In the genomic region with DNA sequence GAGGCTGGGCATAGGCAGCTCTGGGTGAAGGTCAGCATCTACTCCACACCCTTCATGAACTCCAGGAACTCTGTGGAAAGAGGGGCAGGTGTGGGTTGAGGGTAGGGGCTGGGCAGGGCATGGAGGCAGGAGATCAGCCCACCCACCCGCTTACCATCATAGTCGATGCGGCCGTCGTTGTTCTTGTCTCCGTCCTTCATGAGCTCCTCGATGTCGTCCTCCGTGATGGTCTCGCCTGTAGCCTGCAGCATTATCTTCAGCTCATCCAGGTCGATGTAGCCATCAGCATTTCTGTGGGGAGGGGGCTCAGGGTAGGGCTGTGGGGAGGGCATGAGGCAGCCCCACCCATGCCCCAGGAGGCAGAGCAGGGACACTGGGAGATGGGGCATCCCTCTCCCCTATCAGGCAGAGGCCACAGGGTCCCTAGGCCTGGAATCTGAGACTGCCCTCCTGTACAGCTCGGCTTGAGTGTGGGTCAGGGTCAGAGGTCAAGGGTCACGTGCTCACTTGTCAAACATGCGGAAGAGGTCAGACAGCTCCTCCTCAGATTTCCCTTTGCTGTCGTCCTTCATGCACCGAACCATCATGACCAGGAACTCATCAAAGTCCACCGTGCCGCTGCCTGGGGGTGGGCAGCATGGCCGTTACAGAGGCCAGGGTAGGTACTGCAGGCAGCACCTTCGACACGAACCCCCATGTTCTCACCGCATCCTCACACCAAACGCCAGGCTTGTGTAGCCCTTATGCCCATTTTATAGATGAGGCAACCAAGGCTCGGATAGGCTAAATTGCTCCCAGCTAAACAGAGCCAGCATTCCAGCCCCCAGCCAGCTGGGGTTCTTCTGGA, we compare ENCODE assay signal across 22 cellular contexts. TPM values are rescaled to one million over a fixed set of nuclear protein-coding genes. Genes with fewer than 3 reads are reported as not detected.
DNase-seq lines count a peak whose midpoint lies in the region; ATAC-seq and TF ChIP-seq lines count a peak whose summit lies in the region.
"Had no signal": no experiment of that assay in that cellular context is flagged by ENCODE, and none has a peak within 500 bp of the region (broad histone marks: within the 10 kb centered on the region; RNA-seq: fewer than 3 reads in every experiment).

No MANE protein-coding gene starts in this region.

- H3K9me3 ChIP-seq in heart right ventricle (no peaks in the 10 kb centered on the region), psoas muscle (no peaks in the 10 kb centered on the region)
- H3K9me3 ChIP-seq: adrenal gland had no signal

- no peak overlapping the region for H3K27ac Mint-ChIP-seq in activated T-helper 2 cell treated with anti-CD3 and anti-CD28 coated beads, Interferon-gamma antibody, Interleukin-2, Interleukin-4, amounts not matched to agents 10 μg/mL and 5 μg/mL and 100 μg/mL, durations not matched to agents 14 hours and 24 hours and 36 hours
- H3K27ac Mint-ChIP-seq: T-helper 1 cell treated with Interleukin-12 subunit alpha and Interleukin-12 subunit beta and Interleukin-4 antibody, amounts not matched to agents 30 μg/mL and 1 μg/mL, for 36 hours had no signal

- POLR2A ChIA-PET in RWPE1 (lab: Yijun Ruan, JAX; ENCODE audit: low non-redundant PET): no interaction called here

- H3K27me3 ChIP-seq in heart right ventricle: no peaks in the 10 kb centered on the region
- no peaks in the 10 kb centered on the region for H3K27me3 ChIP-seq in psoas muscle (ENCODE audit: insufficient read depth in 3 of 3, low read length in 2 of 3)
- H3K27me3 ChIP-seq: adrenal gland, hepatocyte had no signal

- no peaks in the 10 kb centered on the region for H3K27me3 Mint-ChIP-seq in activated T-helper 2 cell treated with anti-CD3 and anti-CD28 coated beads, Interferon-gamma antibody, Interleukin-2, Interleukin-4, amounts not matched to agents 10 μg/mL and 5 μg/mL and 100 μg/mL, durations not matched to agents 14 hours and 24 hours and 36 hours (ENCODE audit: low read depth)

- peaks cover 22% of the 10 kb centered on the region for H3K4me1 Mint-ChIP-seq in activated T-helper 2 cell treated with anti-CD3 and anti-CD28 coated beads, Interferon-gamma antibody, Interleukin-2, Interleukin-4, amounts not matched to agents 10 μg/mL and 5 μg/mL and 100 μg/mL, durations not matched to agents 14 hours and 24 hours and 36 hours (ENCODE audit: low read depth)

- H3K27ac ChIP-seq in RWPE1 (peak overlapping the region; percentile 77; the same call in 1 of the 2 replicates), heart right ventricle (peak overlapping the region; percentile 31 to 99 (median 91)), psoas muscle (peak overlapping the region; percentile 90)
- H3K27ac ChIP-seq: hepatocyte had no signal

- H3K9me3 Mint-ChIP-seq in activated T-helper 2 cell treated with anti-CD3 and anti-CD28 coated beads, Interferon-gamma antibody, Interleukin-2, Interleukin-4, amounts not matched to agents 10 μg/mL and 5 μg/mL and 100 μg/mL, durations not matched to agents 14 hours and 24 hours and 36 hours: no peaks in the 10 kb centered on the region
- H3K9me3 Mint-ChIP-seq: T-helper 1 cell treated with Interleukin-12 subunit alpha and Interleukin-12 subunit beta and Interleukin-4 antibody, amounts not matched to agents 30 μg/mL and 1 μg/mL, for 36 hours had no signal

- peaks cover 18 to 55% (median 27%) of the 10 kb centered on the region in 9 donors for H3K4me1 ChIP-seq in heart right ventricle
- H3K4me1 ChIP-seq in psoas muscle: peaks cover 37% of the 10 kb centered on the region

- DNase-seq in GM12865 (ENCODE audit: low read depth): no peak
- DNase-seq in RWPE1 (ENCODE audit: low spot score): no peak
- no peak for DNase-seq in heart right ventricle
- no peak for DNase-seq in psoas muscle
- DNase-seq in NCI-H2171 treated with DMSO at 0.1 percent for 48 hours (lab: John Stamatoyannopoulos, UW): no peak
- no peak for DNase-seq in head of caudate nucleus
- DNase-seq in activated T-helper 2 cell treated with anti-CD3 and anti-CD28 coated beads, Interferon-gamma antibody, Interleukin-2, Interleukin-4, amounts not matched to agents 10 μg/mL and 5 μg/mL and 100 μg/mL, durations not matched to agents 14 hours and 24 hours and 36 hours (ENCODE audit: low spot score): no peak
- DNase-seq: activated CD4-positive, CD25-positive, alpha-beta regulatory T cell; activated CD8-positive, alpha-beta memory T cell treated with anti-CD3 and anti-CD28 coated beads for 24 hours; adrenal gland; central memory CD4-positive, alpha-beta T cell; COR-L47; effector CD4-positive, alpha-beta T cell; EL; Karpas-422; NCI-H1092 treated with DMSO at 0.1 percent for 48 hours; stimulated activated CD8-positive, alpha-beta memory T cell treated with anti-CD3 and anti-CD28 coated beads, Interleukin-4, amount 100 ng/mL, for 48 hours; substantia nigra had no signal

- no peak overlapping the region for H3K4me3 Mint-ChIP-seq in activated T-helper 2 cell treated with anti-CD3 and anti-CD28 coated beads, Interferon-gamma antibody, Interleukin-2, Interleukin-4, amounts not matched to agents 10 μg/mL and 5 μg/mL and 100 μg/mL, durations not matched to agents 14 hours and 24 hours and 36 hours (ENCODE audit: low read depth)
- H3K4me3 Mint-ChIP-seq: T-helper 1 cell treated with Interleukin-12 subunit alpha and Interleukin-12 subunit beta and Interleukin-4 antibody, amounts not matched to agents 30 μg/mL and 1 μg/mL, for 36 hours had no signal

- no peaks in the 10 kb centered on the region for H3K36me3 Mint-ChIP-seq in activated T-helper 2 cell treated with anti-CD3 and anti-CD28 coated beads, Interferon-gamma antibody, Interleukin-2, Interleukin-4, amounts not matched to agents 10 μg/mL and 5 μg/mL and 100 μg/mL, durations not matched to agents 14 hours and 24 hours and 36 hours (ENCODE audit: low read depth)

- H3K4me3 ChIP-seq in GM12865 (ENCODE audit: low read depth, low read length): no peak overlapping the region
- H3K4me3 ChIP-seq in heart right ventricle: peak overlapping the region; percentile 20 to 93 (median 58)
- peak overlapping the region; percentile 73 for H3K4me3 ChIP-seq in psoas muscle
- H3K4me3 ChIP-seq: adrenal gland, hepatocyte, smooth muscle cell had no signal

- TF ChIP-seq CTCF in GM12865 (IDR thresholded peaks at IDR 0.05; ENCODE audit: insufficient read depth, low read depth, low read length, missing control alignments): peak; percentile 22
- no peak for TF ChIP-seq CTCF in RWPE1 (conservative IDR thresholded peaks at IDR 0.05; ENCODE audit: low read depth)
- TF ChIP-seq CTCF in heart right ventricle (IDR thresholded peaks at IDR 0.05): peak in 5 of 9 donors; percentile 6 to 36 (median 11)
- no peak for TF ChIP-seq CTCF in psoas muscle (IDR thresholded peaks at IDR 0.05)

- CTCF ChIA-PET in RWPE1 (lab: Yijun Ruan, JAX): no interaction called here

- H3K36me3 ChIP-seq in heart right ventricle (peaks cover 0 to 17% (median 0%) of the 10 kb centered on the region in 9 donors), psoas muscle (ENCODE audit: insufficient read depth in 1 of 2, low read depth in 1 of 2) (no peaks in the 10 kb centered on the region)
- H3K36me3 ChIP-seq: adrenal gland had no signal

- intact Hi-C loops in heart right ventricle (cut with DNase I) (loop anchor here in 3 of 10 donors (10.0 kb wide), 2 partner anchors 217 to 233 kb away; a partner anchor contains a TSS), psoas muscle (cut with DNase I) (no loop called here), head of caudate nucleus (cut with DNase I) (no loop called here)
- intact Hi-C loops in activated T-helper 2 cell treated with anti-CD3 and anti-CD28 coated beads, Interferon-gamma antibody, Interleukin-2, Interleukin-4, amounts not matched to agents 10 μg/mL and 5 μg/mL and 100 μg/mL, durations not matched to agents 14 hours and 24 hours and 36 hours (cut with micrococcal nuclease): loop anchor here (10.0 kb wide), 1 partner anchor 233 kb away; a partner anchor contains a TSS

- 44 to 69% methylated on average over 24 of the region's 24 CpGs for WGBS in heart right ventricle, 2 donors
- WGBS in psoas muscle, 3 donors: 60 to 70% (median 64%) methylated on average over 24 of the region's 24 CpGs

- no peak for ATAC-seq in heart right ventricle
- ATAC-seq in psoas muscle: no peak
- no peak for ATAC-seq in GM19351 (IDR thresholded peaks at IDR 0.05; ENCODE audit: unreplicated experiment)

RNA-seq across cellular contexts. Expression of a gene that starts 2.4 kb away (rescaled TPM):
- total RNA-seq in heart right ventricle: 1,000 to 10,000 TPM; 6,035 to 9,296 (median 8,226) TPM
- over 10,000 TPM in 1 of 2 donors, 1,000 to 10,000 TPM in 1; 9,937 to 18,066 TPM for polyA plus RNA-seq in heart right ventricle
- total RNA-seq in psoas muscle: 1,000 to 10,000 TPM; 5,645 to 6,422 (median 6,257) TPM
- 1,000 to 10,000 TPM; 4,153 to 7,172 (median 6,558) TPM for polyA plus RNA-seq in psoas muscle
- total RNA-seq in activated T-helper 2 cell treated with anti-CD3 and anti-CD28 coated beads, Interferon-gamma antibody, Interleukin-2, Interleukin-4, amounts not matched to agents 10 μg/mL and 5 μg/mL and 100 μg/mL, durations not matched to agents 14 hours and 24 hours and 36 hours: 0.34 and 0.46 TPM in 2 replicates

RNA-seq across cellular contexts. Expression of a gene that starts 3.9 kb away (rescaled TPM):
- 10 to 100 TPM; 35.3 to 56.3 (median 41.9) TPM for total RNA-seq in heart right ventricle
- 10 to 100 TPM; 24.0 to 53.6 TPM for polyA plus RNA-seq in heart right ventricle
- total RNA-seq in psoas muscle: 10 to 100 TPM; 16.7 to 33.4 (median 28.1) TPM
- 10 to 100 TPM; 14.3 to 28.8 (median 15.8) TPM for polyA plus RNA-seq in psoas muscle
- total RNA-seq in activated T-helper 2 cell treated with anti-CD3 and anti-CD28 coated beads, Interferon-gamma antibody, Interleukin-2, Interleukin-4, amounts not matched to agents 10 μg/mL and 5 μg/mL and 100 μg/mL, durations not matched to agents 14 hours and 24 hours and 36 hours: 70.0 and 73.4 TPM in 2 replicates

RNA-seq across cellular contexts. Expression of a gene that starts 6.6 kb away (rescaled TPM):
- total RNA-seq in heart right ventricle (10 to 100 TPM in 9 of 10 donors, 1 to 10 TPM in 1; 8.3 to 17.8 (median 16.2) TPM), psoas muscle (10 to 100 TPM in 2 of 4 donors, 1 to 10 TPM in 2; 6.0 to 13.8 (median 9.5) TPM)
- polyA plus RNA-seq in heart right ventricle (10 to 100 TPM; 12.1 to 13.1 TPM), psoas muscle (1 to 10 TPM; 6.2 to 8.8 (median 6.5) TPM)
- total RNA-seq in activated T-helper 2 cell treated with anti-CD3 and anti-CD28 coated beads, Interferon-gamma antibody, Interleukin-2, Interleukin-4, amounts not matched to agents 10 μg/mL and 5 μg/mL and 100 μg/mL, durations not matched to agents 14 hours and 24 hours and 36 hours: 0.30 and 0.32 TPM in 2 replicates

RNA-seq across cellular contexts. Expression of a gene that starts 41.0 kb away (rescaled TPM):
- total RNA-seq in heart right ventricle: 10 to 100 TPM; 11.5 to 26.3 (median 22.4) TPM
- polyA plus RNA-seq in heart right ventricle: 1 to 10 TPM; 1.9 to 6.0 TPM
- total RNA-seq in psoas muscle: 10 to 100 TPM in 1 of 4 donors, 1 to 10 TPM in 3; 4.2 to 15.5 (median 7.3) TPM
- 10 to 100 TPM in 1 of 3 donors, 1 to 10 TPM in 2; 4.2 to 13.4 (median 4.6) TPM for polyA plus RNA-seq in psoas muscle
- total RNA-seq in activated T-helper 2 cell treated with anti-CD3 and anti-CD28 coated beads, Interferon-gamma antibody, Interleukin-2, Interleukin-4, amounts not matched to agents 10 μg/mL and 5 μg/mL and 100 μg/mL, durations not matched to agents 14 hours and 24 hours and 36 hours: 11.5 and 12.5 TPM in 2 replicates

RNA-seq across cellular contexts. Expression of a gene that starts 41.7 kb away (rescaled TPM):
- total RNA-seq in heart right ventricle: 10 to 100 TPM; 37.1 to 58.2 (median 46.1) TPM
- 10 to 100 TPM; 50.6 to 51.6 TPM for polyA plus RNA-seq in heart right ventricle
- 10 to 100 TPM; 61.1 to 78.1 (median 70.7) TPM for total RNA-seq in psoas muscle
- 100 to 1,000 TPM in 1 of 3 donors, 10 to 100 TPM in 2; 65.7 to 104 (median 78.9) TPM for polyA plus RNA-seq in psoas muscle
- total RNA-seq in activated T-helper 2 cell treated with anti-CD3 and anti-CD28 coated beads, Interferon-gamma antibody, Interleukin-2, Interleukin-4, amounts not matched to agents 10 μg/mL and 5 μg/mL and 100 μg/mL, durations not matched to agents 14 hours and 24 hours and 36 hours: 106 and 108 TPM in 2 replicates

Comparison
In these comparisons a context has a peak if more than half of its experiments do, and no peak if none do; other contexts are left out.
1. CTCF ChIP-seq: peak in GM12865 (single experiment) and heart right ventricle (5 of 9); none in RWPE1 (single experiment) and psoas muscle (single experiment).
2. RNA of a gene that starts 2.4 kb away (total RNA-seq): 6,035 to 9,296 TPM in heart right ventricle and 5,645 to 6,422 TPM in psoas muscle; 0.34 to 0.46 TPM in activated T-helper 2 cell treated with anti-CD3 and anti-CD28 coated beads, Interferon-gamma antibody, Interleukin-2, Interleukin-4, amounts not matched to agents 10 μg/mL and 5 μg/mL and 100 μg/mL, durations not matched to agents 14 hours and 24 hours and 36 hours; every median in the first group is over 1,000 times any median in the second.
3. Peak in every context shown above with its lines, with median percentiles within 50 percentile points of each other: H3K27ac ChIP-seq.